In the genomic region with DNA sequence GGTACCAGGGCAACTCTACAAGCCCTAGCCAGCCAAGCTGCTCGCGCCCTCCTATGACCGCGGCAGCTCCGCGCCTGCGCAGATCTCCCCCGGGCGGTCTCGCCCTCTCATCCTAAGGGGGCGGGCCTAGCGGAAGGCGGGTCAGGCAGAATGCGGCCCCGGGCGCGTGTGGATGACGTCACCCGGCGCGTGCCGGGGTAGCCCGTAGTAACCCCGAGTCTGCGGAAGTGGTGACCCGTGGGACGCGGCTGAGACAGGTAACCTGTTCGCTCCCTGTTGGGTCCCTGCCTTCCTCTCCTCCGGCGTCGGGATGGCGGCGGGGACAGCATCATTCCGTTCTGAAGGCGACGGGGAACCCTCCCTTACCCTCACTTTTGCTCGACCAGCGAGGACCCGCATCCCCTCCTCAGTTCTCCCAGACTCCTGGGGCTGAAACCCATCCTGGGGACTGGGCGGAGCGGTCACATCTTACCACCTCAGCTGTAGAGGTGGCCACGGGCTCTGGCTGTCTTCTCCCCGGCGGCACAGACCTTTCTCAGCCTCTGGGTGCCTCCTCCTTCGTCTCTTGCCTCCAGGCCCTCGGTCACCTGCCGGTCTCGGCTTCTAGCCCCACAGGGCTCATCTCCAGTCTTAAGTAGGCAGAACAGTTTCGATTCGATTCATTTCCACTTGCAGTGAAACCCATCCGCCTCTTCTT, we compare ENCODE assay signal across 1 cellular context.
TF ChIP-seq lines count a peak whose summit lies in the region.

A gene with protein sequence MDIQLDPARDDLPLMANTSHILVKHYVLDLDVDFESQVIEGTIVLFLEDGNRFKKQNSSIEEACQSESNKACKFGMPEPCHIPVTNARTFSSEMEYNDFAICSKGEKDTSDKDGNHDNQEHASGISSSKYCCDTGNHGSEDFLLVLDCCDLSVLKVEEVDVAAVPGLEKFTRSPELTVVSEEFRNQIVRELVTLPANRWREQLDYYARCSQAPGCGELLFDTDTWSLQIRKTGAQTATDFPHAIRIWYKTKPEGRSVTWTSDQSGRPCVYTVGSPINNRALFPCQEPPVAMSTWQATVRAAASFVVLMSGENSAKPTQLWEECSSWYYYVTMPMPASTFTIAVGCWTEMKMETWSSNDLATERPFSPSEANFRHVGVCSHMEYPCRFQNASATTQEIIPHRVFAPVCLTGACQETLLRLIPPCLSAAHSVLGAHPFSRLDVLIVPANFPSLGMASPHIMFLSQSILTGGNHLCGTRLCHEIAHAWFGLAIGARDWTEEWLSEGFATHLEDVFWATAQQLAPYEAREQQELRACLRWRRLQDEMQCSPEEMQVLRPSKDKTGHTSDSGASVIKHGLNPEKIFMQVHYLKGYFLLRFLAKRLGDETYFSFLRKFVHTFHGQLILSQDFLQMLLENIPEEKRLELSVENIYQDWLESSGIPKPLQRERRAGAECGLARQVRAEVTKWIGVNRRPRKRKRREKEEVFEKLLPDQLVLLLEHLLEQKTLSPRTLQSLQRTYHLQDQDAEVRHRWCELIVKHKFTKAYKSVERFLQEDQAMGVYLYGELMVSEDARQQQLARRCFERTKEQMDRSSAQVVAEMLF (plus strand): TSS at position 205 of the 697 bp plus-strand sequence. CDS start 33,085 bp downstream, outside the sequence.

TF ChIP-seq in HEK293, 187 proteins besides CTCF, POLR2A, EP300 and RAD21 (continued from another document and continues in another):
- TF ChIP-seq, protein P1, sequence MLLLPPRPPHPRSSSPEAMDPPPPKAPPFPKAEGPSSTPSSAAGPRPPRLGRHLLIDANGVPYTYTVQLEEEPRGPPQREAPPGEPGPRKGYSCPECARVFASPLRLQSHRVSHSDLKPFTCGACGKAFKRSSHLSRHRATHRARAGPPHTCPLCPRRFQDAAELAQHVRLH (tag by site-specific recombination; IDR thresholded peaks at IDR 0.05), result peak; percentile 74; the same call in 1 of the 2 replicates
- no peak for TF ChIP-seq ZNF266 (tag by site-specific recombination; IDR thresholded peaks at IDR 0.05; ENCODE audit: low read depth)
- TF ChIP-seq ZNF311 (tag by site-specific recombination; IDR thresholded peaks at IDR 0.05; ENCODE audit: borderline replicate concordance), result no peak
- no peak for TF ChIP-seq RBAK (tag by site-specific recombination; IDR thresholded peaks at IDR 0.05)
- no peak for TF ChIP-seq ZNF114 (tag by site-specific recombination; IDR thresholded peaks at IDR 0.05)
- no peak for TF ChIP-seq ZNF416 (tag by site-specific recombination; IDR thresholded peaks at IDR 0.05)
- peak; percentile 40; the same call in 1 of the 2 replicates for TF ChIP-seq OSR2 (tag by site-specific recombination; IDR thresholded peaks at IDR 0.05)
- TF ChIP-seq ZNF223 (tag by site-specific recombination; IDR thresholded peaks at IDR 0.05), result no peak
- no peak for TF ChIP-seq ZFP3 (tag by site-specific recombination; IDR thresholded peaks at IDR 0.05; ENCODE audit: low read depth)
- TF ChIP-seq ZSCAN23 (tag by site-specific recombination; IDR thresholded peaks at IDR 0.05), result no peak
- no peak for TF ChIP-seq MYNN (tag by site-specific recombination; IDR thresholded peaks at IDR 0.05; ENCODE audit: borderline replicate concordance)
- peak; percentile 88 for TF ChIP-seq KLF8 (tag by site-specific recombination; IDR thresholded peaks at IDR 0.05)
- TF ChIP-seq, protein P2, sequence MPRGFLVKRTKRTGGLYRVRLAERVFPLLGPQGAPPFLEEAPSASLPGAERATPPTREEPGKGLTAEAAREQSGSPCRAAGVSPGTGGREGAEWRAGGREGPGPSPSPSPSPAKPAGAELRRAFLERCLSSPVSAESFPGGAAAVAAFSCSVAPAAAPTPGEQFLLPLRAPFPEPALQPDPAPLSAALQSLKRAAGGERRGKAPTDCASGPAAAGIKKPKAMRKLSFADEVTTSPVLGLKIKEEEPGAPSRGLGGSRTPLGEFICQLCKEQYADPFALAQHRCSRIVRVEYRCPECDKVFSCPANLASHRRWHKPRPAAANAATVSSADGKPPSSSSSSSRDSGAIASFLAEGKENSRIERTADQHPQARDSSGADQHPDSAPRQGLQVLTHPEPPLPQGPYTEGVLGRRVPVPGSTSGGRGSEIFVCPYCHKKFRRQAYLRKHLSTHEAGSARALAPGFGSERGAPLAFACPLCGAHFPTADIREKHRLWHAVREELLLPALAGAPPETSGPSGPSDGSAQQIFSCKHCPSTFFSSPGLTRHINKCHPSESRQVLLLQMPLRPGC (tag by site-specific recombination; IDR thresholded peaks at IDR 0.05), result no peak; the same call in 1 of the 2 replicates
- TF ChIP-seq ZNF529 (tag by site-specific recombination; IDR thresholded peaks at IDR 0.05; ENCODE audit: insufficient replicate concordance), result no peak
- TF ChIP-seq ZNF350 (tag by site-specific recombination; IDR thresholded peaks at IDR 0.05), result no peak
- TF ChIP-seq ZNF626 (tag by site-specific recombination; IDR thresholded peaks at IDR 0.05), result no peak
- TF ChIP-seq GLIS2 (tag by site-specific recombination; IDR thresholded peaks at IDR 0.05), result 0 out of 2 replicates have a peak, but pooled peaks have one; percentile 22
- no peak for TF ChIP-seq ZNF777 (tag by site-specific recombination; IDR thresholded peaks at IDR 0.05; ENCODE audit: borderline replicate concordance)
- TF ChIP-seq SALL2 (tag by site-specific recombination; IDR thresholded peaks at IDR 0.05; ENCODE audit: borderline replicate concordance), result no peak
- TF ChIP-seq, protein P3, sequence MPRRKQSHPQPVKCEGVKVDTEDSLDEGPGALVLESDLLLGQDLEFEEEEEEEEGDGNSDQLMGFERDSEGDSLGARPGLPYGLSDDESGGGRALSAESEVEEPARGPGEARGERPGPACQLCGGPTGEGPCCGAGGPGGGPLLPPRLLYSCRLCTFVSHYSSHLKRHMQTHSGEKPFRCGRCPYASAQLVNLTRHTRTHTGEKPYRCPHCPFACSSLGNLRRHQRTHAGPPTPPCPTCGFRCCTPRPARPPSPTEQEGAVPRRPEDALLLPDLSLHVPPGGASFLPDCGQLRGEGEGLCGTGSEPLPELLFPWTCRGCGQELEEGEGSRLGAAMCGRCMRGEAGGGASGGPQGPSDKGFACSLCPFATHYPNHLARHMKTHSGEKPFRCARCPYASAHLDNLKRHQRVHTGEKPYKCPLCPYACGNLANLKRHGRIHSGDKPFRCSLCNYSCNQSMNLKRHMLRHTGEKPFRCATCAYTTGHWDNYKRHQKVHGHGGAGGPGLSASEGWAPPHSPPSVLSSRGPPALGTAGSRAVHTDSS (tag by site-specific recombination; IDR thresholded peaks at IDR 0.05), result no peak
- TF ChIP-seq, protein P4, sequence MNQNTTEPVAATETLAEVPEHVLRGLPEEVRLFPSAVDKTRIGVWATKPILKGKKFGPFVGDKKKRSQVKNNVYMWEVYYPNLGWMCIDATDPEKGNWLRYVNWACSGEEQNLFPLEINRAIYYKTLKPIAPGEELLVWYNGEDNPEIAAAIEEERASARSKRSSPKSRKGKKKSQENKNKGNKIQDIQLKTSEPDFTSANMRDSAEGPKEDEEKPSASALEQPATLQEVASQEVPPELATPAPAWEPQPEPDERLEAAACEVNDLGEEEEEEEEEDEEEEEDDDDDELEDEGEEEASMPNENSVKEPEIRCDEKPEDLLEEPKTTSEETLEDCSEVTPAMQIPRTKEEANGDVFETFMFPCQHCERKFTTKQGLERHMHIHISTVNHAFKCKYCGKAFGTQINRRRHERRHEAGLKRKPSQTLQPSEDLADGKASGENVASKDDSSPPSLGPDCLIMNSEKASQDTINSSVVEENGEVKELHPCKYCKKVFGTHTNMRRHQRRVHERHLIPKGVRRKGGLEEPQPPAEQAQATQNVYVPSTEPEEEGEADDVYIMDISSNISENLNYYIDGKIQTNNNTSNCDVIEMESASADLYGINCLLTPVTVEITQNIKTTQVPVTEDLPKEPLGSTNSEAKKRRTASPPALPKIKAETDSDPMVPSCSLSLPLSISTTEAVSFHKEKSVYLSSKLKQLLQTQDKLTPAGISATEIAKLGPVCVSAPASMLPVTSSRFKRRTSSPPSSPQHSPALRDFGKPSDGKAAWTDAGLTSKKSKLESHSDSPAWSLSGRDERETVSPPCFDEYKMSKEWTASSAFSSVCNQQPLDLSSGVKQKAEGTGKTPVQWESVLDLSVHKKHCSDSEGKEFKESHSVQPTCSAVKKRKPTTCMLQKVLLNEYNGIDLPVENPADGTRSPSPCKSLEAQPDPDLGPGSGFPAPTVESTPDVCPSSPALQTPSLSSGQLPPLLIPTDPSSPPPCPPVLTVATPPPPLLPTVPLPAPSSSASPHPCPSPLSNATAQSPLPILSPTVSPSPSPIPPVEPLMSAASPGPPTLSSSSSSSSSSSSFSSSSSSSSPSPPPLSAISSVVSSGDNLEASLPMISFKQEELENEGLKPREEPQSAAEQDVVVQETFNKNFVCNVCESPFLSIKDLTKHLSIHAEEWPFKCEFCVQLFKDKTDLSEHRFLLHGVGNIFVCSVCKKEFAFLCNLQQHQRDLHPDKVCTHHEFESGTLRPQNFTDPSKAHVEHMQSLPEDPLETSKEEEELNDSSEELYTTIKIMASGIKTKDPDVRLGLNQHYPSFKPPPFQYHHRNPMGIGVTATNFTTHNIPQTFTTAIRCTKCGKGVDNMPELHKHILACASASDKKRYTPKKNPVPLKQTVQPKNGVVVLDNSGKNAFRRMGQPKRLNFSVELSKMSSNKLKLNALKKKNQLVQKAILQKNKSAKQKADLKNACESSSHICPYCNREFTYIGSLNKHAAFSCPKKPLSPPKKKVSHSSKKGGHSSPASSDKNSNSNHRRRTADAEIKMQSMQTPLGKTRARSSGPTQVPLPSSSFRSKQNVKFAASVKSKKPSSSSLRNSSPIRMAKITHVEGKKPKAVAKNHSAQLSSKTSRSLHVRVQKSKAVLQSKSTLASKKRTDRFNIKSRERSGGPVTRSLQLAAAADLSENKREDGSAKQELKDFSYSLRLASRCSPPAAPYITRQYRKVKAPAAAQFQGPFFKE (tag by site-specific recombination; IDR thresholded peaks at IDR 0.05; ENCODE audit: borderline replicate concordance), result no peak
- no peak for TF ChIP-seq ZNF174 (tag by site-specific recombination; IDR thresholded peaks at IDR 0.05)
- TF ChIP-seq, protein P5, sequence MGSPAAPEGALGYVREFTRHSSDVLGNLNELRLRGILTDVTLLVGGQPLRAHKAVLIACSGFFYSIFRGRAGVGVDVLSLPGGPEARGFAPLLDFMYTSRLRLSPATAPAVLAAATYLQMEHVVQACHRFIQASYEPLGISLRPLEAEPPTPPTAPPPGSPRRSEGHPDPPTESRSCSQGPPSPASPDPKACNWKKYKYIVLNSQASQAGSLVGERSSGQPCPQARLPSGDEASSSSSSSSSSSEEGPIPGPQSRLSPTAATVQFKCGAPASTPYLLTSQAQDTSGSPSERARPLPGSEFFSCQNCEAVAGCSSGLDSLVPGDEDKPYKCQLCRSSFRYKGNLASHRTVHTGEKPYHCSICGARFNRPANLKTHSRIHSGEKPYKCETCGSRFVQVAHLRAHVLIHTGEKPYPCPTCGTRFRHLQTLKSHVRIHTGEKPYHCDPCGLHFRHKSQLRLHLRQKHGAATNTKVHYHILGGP (tag by site-specific recombination; IDR thresholded peaks at IDR 0.05), result no peak; the same call in 1 of the 2 replicates
- peak; percentile 83; the same call in 1 of the 2 replicates for TF ChIP-seq TCF7L2 (IDR thresholded peaks at IDR 0.05; ENCODE audit: borderline replicate concordance, low read depth, low read length)
- TF ChIP-seq ZNF214 (tag by site-specific recombination; IDR thresholded peaks at IDR 0.05; ENCODE audit: borderline replicate concordance), result no peak
- TF ChIP-seq IKZF3 (tag by site-specific recombination; IDR thresholded peaks at IDR 0.05), result peak; percentile 43; the same call in 1 of the 2 replicates
- TF ChIP-seq ZFP69B (tag by site-specific recombination; IDR thresholded peaks at IDR 0.05), result no peak
- TF ChIP-seq, protein P6, sequence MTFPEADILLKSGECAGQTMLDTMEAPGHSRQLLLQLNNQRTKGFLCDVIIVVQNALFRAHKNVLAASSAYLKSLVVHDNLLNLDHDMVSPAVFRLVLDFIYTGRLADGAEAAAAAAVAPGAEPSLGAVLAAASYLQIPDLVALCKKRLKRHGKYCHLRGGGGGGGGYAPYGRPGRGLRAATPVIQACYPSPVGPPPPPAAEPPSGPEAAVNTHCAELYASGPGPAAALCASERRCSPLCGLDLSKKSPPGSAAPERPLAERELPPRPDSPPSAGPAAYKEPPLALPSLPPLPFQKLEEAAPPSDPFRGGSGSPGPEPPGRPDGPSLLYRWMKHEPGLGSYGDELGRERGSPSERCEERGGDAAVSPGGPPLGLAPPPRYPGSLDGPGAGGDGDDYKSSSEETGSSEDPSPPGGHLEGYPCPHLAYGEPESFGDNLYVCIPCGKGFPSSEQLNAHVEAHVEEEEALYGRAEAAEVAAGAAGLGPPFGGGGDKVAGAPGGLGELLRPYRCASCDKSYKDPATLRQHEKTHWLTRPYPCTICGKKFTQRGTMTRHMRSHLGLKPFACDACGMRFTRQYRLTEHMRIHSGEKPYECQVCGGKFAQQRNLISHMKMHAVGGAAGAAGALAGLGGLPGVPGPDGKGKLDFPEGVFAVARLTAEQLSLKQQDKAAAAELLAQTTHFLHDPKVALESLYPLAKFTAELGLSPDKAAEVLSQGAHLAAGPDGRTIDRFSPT (tag by site-specific recombination; IDR thresholded peaks at IDR 0.05), result 0 out of 2 replicates have a peak, but pooled peaks have one; percentile 16
- TF ChIP-seq, protein P7, sequence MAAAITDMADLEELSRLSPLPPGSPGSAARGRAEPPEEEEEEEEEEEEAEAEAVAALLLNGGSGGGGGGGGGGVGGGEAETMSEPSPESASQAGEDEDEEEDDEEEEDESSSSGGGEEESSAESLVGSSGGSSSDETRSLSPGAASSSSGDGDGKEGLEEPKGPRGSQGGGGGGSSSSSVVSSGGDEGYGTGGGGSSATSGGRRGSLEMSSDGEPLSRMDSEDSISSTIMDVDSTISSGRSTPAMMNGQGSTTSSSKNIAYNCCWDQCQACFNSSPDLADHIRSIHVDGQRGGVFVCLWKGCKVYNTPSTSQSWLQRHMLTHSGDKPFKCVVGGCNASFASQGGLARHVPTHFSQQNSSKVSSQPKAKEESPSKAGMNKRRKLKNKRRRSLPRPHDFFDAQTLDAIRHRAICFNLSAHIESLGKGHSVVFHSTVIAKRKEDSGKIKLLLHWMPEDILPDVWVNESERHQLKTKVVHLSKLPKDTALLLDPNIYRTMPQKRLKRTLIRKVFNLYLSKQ (tag by site-specific recombination; IDR thresholded peaks at IDR 0.05; ENCODE audit: borderline replicate concordance), result no peak
- TF ChIP-seq ZNF426 (tag by site-specific recombination; IDR thresholded peaks at IDR 0.05), result no peak
- TF ChIP-seq, protein P8, sequence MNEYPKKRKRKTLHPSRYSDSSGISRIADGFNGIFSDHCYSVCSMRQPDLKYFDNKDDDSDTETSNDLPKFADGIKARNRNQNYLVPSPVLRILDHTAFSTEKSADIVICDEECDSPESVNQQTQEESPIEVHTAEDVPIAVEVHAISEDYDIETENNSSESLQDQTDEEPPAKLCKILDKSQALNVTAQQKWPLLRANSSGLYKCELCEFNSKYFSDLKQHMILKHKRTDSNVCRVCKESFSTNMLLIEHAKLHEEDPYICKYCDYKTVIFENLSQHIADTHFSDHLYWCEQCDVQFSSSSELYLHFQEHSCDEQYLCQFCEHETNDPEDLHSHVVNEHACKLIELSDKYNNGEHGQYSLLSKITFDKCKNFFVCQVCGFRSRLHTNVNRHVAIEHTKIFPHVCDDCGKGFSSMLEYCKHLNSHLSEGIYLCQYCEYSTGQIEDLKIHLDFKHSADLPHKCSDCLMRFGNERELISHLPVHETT (tag by site-specific recombination; IDR thresholded peaks at IDR 0.05), result peak; percentile 46; the same call in 1 of the 2 replicates
- TF ChIP-seq, protein P9, sequence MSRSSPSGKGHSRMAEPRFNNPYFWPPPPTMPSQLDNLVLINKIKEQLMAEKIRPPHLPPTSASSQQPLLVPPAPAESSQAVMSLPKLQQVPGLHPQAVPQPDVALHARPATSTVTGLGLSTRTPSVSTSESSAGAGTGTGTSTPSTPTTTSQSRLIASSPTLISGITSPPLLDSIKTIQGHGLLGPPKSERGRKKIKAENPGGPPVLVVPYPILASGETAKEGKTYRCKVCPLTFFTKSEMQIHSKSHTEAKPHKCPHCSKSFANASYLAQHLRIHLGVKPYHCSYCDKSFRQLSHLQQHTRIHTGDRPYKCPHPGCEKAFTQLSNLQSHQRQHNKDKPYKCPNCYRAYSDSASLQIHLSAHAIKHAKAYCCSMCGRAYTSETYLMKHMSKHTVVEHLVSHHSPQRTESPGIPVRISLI (tag by site-specific recombination; IDR thresholded peaks at IDR 0.05), result no peak
- peak; percentile 87 for TF ChIP-seq SCRT2 (tag by site-specific recombination; IDR thresholded peaks at IDR 0.05)
